ENCODE assay signal across 16 cellular contexts in genomic region chr2:31522742-31523141, GRCh38. TPM values are rescaled to one million over a fixed set of nuclear protein-coding genes. Genes with fewer than 3 reads are reported as not detected.
"Had no signal": no experiment of that assay in that cellular context is flagged by ENCODE, and none has a peak within 500 bp of the region (broad histone marks: within the 10 kb centered on the region; RNA-seq: fewer than 3 reads in every experiment).

No MANE protein-coding gene starts in this region.

- DNase-seq: activated B cell treated with CpG ODN at 0.5 μM for 24 hours; activated CD4-positive, alpha-beta T cell treated with anti-CD3 and anti-CD28 coated beads for 48 hours; activated CD8-positive, alpha-beta memory T cell treated with anti-CD3 and anti-CD28 coated beads, Interleukin-2, amount 50 U/mL, for 48 hours; activated gamma-delta T cell treated with Interleukin-2 at 50 U/mL for 16 hours; amygdala; endodermal cell; hippocampal formation; left lung; mammary epithelial cell; naive B cell; stimulated activated CD4-positive, alpha-beta T cell treated with anti-CD3 and anti-CD28 coated beads, Interleukin-2, amount 100 ng/mL, for 48 hours had no signal

RNA-seq across cellular contexts. Expression of gene SRD5A2, which starts 58.0 kb away (rescaled TPM):
- total RNA-seq: activated B cell treated with CpG ODN at 0.5 μM for 24 hours, bronchial epithelial cell, dermis microvascular lymphatic vessel endothelial cell, epithelial cell of proximal tubule, osteocyte, skeletal muscle tissue had no signal
